Comparison of ENCODE assay signal across 8 cellular contexts in genomic region chr13:33228645-33229445, GRCh38. TPM values are rescaled to one million over a fixed set of nuclear protein-coding genes. Genes with fewer than 3 reads are reported as not detected.
DNase-seq lines count a peak whose midpoint lies in the region; ATAC-seq, FAIRE-seq and TF ChIP-seq lines count a peak whose summit lies in the region.

No MANE protein-coding gene starts in this region.

- TF ChIP-seq RAD21 in IMR-90 (IDR thresholded peaks at IDR 0.05; ENCODE audit: low read length) = peak; percentile 83

- TF ChIP-seq POLR2A in IMR-90 (IDR thresholded peaks at IDR 0.05; ENCODE audit: low read depth, low read length) (0 out of 2 replicates have a peak, but pooled peaks have one; percentile 27), endothelial cell of umbilical vein (IDR thresholded peaks at IDR 0.05; ENCODE audit: low read depth, low read length) (no peak)

- H2AK5ac ChIP-seq in IMR-90 (ENCODE audit: low read depth, low read length) = peak overlapping the region; percentile 98

- peak overlapping the region; percentile 96 for H3K14ac ChIP-seq in IMR-90 (replicated peaks; ENCODE audit: low read depth, low read length)

- H3K27ac ChIP-seq in IMR-90 (ENCODE audit: insufficient read depth, low read length) (peak overlapping the region; percentile 97), RWPE2 (ENCODE audit: poor library complexity, severe bottlenecking) (peak overlapping the region; percentile 99), endothelial cell of umbilical vein (ENCODE audit: insufficient read depth, low read depth, low read length) (peak overlapping the region; percentile 46), muscle layer of duodenum (ENCODE audit: low read length) (peak overlapping the region; percentile 54)

- H2BK120ac ChIP-seq in IMR-90 (ENCODE audit: low read depth, low read length) = peak overlapping the region; percentile 92

- peak overlapping the region; percentile 92 to 93 for H4K8ac ChIP-seq in IMR-90 (ENCODE audit: low read depth in 2 of 2, low read length in 2 of 2)

- peak overlapping the region; percentile 97 for H4K91ac ChIP-seq in IMR-90 (ENCODE audit: insufficient read depth, low read depth, low read length)

- peak overlapping the region; percentile 64 for H3K9ac ChIP-seq in IMR-90 (ENCODE audit: low read depth, low read length)
- peak overlapping the region; percentile 11 for H3K9ac ChIP-seq in endothelial cell of umbilical vein (replicated peaks; ENCODE audit: extremely low read depth, insufficient read depth, low read length)

- peak overlapping the region; percentile 91 for H2BK15ac ChIP-seq in IMR-90 (ENCODE audit: low read depth, low read length)

- DNase-seq in COR-L47 (lab: John Stamatoyannopoulos, UW) (peak; percentile 11), IMR-90 (peak; percentile 83), RWPE2 (ENCODE audit: low spot score) (no peak), endothelial cell of umbilical vein (ENCODE audit: low read depth, low spot score) (peak; percentile 71), GM19240 (ENCODE audit: insufficient read length, low spot score) (no peak), mesenteric fat pad (ENCODE audit: low spot score) (no peak)

- H3K36me3 ChIP-seq in IMR-90 (ENCODE audit: control insufficient read depth, insufficient read depth, low read length) = peaks cover 13% of the 10 kb centered on the region
- peaks cover 38% of the 10 kb centered on the region for H3K36me3 ChIP-seq in RWPE2 (ENCODE audit: low read depth)
- H3K36me3 ChIP-seq in endothelial cell of umbilical vein (ENCODE audit: control insufficient read depth in 2 of 2, extremely low read depth in 1 of 2, insufficient read depth in 2 of 2, low read length in 2 of 2) = peaks cover 0 to 2% of the 10 kb centered on the region in 2 experiments
- peaks cover 0 to 19% of the 10 kb centered on the region in 2 donors for H3K36me3 ChIP-seq in muscle layer of duodenum (ENCODE audit: control insufficient read depth in 1 of 2, insufficient read depth in 2 of 2, low read length in 2 of 2)

- POLR2A ChIA-PET in IMR-90 (lab: Charles Lee; ENCODE audit: unreplicated experiment) = interaction anchor here (1.4 kb wide), 1 partner anchor 56 kb away, joined by 4 read pairs; the partner anchor contains the start of gene STARD13
- POLR2A ChIA-PET in endothelial cell of umbilical vein (lab: Charles Lee) = no interaction called here

- H3K79me2 ChIP-seq in endothelial cell of umbilical vein (ENCODE audit: control insufficient read depth, insufficient read depth, low read length) = peaks cover 82% of the 10 kb centered on the region

- H3K79me1 ChIP-seq in IMR-90 (ENCODE audit: low read depth in 1 of 2, low read length in 2 of 2) = peaks cover 53 to 81% of the 10 kb centered on the region in 2 experiments

- peaks cover 30% of the 10 kb centered on the region for H3K9me1 ChIP-seq in IMR-90 (ENCODE audit: insufficient read depth, low read length)
- H3K9me1 ChIP-seq in endothelial cell of umbilical vein (replicated peaks; ENCODE audit: control insufficient read depth, extremely low read depth, insufficient read depth, low read length) = no peaks in the 10 kb centered on the region

- H3K27me3 ChIP-seq in IMR-90 (ENCODE audit: control insufficient read depth, insufficient read depth, low read length) = no peaks in the 10 kb centered on the region
- H3K27me3 ChIP-seq in RWPE2 (ENCODE audit: insufficient read depth, poor library complexity, severe bottlenecking) = no peaks in the 10 kb centered on the region
- no peaks in the 10 kb centered on the region for H3K27me3 ChIP-seq in endothelial cell of umbilical vein (ENCODE audit: control insufficient read depth in 2 of 2, insufficient read depth in 2 of 2, low read length in 2 of 2)
- H3K27me3 ChIP-seq in muscle layer of duodenum (ENCODE audit: low read depth, low read length) = no peaks in the 10 kb centered on the region

- peak overlapping the region; percentile 77 for H2AK9ac ChIP-seq in IMR-90 (replicated peaks; ENCODE audit: low read depth, low read length, poor library complexity)

- peak overlapping the region; percentile 96 for H3K4ac ChIP-seq in IMR-90 (ENCODE audit: low read depth, low read length)

- peak overlapping the region; percentile 88 for H3K56ac ChIP-seq in IMR-90 (ENCODE audit: extremely low read depth, insufficient read depth, low read length)

- TF ChIP-seq CTCF in IMR-90 (conservative IDR thresholded peaks at IDR 0.05; ENCODE audit: low read depth, low read length) = peak; percentile 82
- peak; percentile 95 for TF ChIP-seq CTCF in RWPE2 (IDR thresholded peaks at IDR 0.05; ENCODE audit: poor library complexity, severe bottlenecking)
- TF ChIP-seq CTCF in endothelial cell of umbilical vein (IDR thresholded peaks at IDR 0.05; ENCODE audit: extremely low read depth in 1 of 2, insufficient read depth in 1 of 2, low read depth in 1 of 2, low read length in 2 of 2) = peak; percentile 65 to 70

- CTCF ChIA-PET in IMR-90 (lab: Yijun Ruan, JAX) (interaction anchor here (1.0 to 1.9 kb wide), 2 partner anchors 15 to 308 kb away, joined by 3 to 5 read pairs; no protein-coding TSS in a partner anchor), endothelial cell of umbilical vein (lab: Charles Lee) (interaction anchor here (0.6 to 6.8 kb wide), 33 partner anchors 8 to 314 kb away, joined by 3 to 47 read pairs (median 4); partner anchors contain the start of gene STARD13)

- peak overlapping the region; percentile 96 for H4K5ac ChIP-seq in IMR-90 (ENCODE audit: low read depth, low read length)

- H3K4me3 ChIP-seq in IMR-90 (ENCODE audit: insufficient read depth, low read depth, low read length) = peak overlapping the region; percentile 2; the same call in 1 of the 2 replicates
- H3K4me3 ChIP-seq in RWPE2 (ENCODE audit: severe bottlenecking) = no peak overlapping the region
- H3K4me3 ChIP-seq in endothelial cell of umbilical vein (replicated peaks in 1 of 3; ENCODE audit: insufficient read depth in 1 of 3, low read depth in 1 of 3, low read length in 3 of 3) = no peak overlapping the region
- H3K4me3 ChIP-seq in muscle layer of duodenum (ENCODE audit: low read depth in 1 of 2, low read length in 2 of 2) = no peak overlapping the region

- peak overlapping the region; percentile 89 for H2BK20ac ChIP-seq in IMR-90 (ENCODE audit: low read depth, low read length)

- peak overlapping the region; percentile 90 for H3K18ac ChIP-seq in IMR-90 (ENCODE audit: low read depth, low read length)

- H4K20me1 ChIP-seq in IMR-90 (ENCODE audit: insufficient read depth, low read length) (peaks cover 6% of the 10 kb centered on the region; the same call in 1 of the 2 replicates), endothelial cell of umbilical vein (replicated peaks; ENCODE audit: control insufficient read depth, extremely low read depth, insufficient read depth, low read length) (no peaks in the 10 kb centered on the region)

- peak overlapping the region; percentile 93 for H3K23ac ChIP-seq in IMR-90 (ENCODE audit: low read depth, low read length)

- H3K4me1 ChIP-seq in IMR-90 (ENCODE audit: control insufficient read depth, insufficient read depth, low read length) (peaks cover 29% of the 10 kb centered on the region), RWPE2 (ENCODE audit: insufficient read depth, poor library complexity, severe bottlenecking) (peaks cover 40% of the 10 kb centered on the region), endothelial cell of umbilical vein (ENCODE audit: control insufficient read depth, extremely low read depth, insufficient read depth, low read length) (peaks cover 31% of the 10 kb centered on the region), muscle layer of duodenum (ENCODE audit: control insufficient read depth in 1 of 2, insufficient read depth in 2 of 2, low read length in 2 of 2) (peaks cover 23 to 51% of the 10 kb centered on the region in 2 donors)

- ATAC-seq in GM19023 (IDR thresholded peaks at IDR 0.05; ENCODE audit: unreplicated experiment) = peak; percentile 70
- ATAC-seq in IMR-90 (ENCODE audit: low read depth) = peak; percentile 46
- 0 out of 3 replicates have a peak, but pooled peaks have one; percentile 29 for ATAC-seq in RWPE2 (ENCODE audit: low read depth)

- H3K4me2 ChIP-seq in IMR-90 (ENCODE audit: low read depth, low read length) = peak overlapping the region; percentile 69
- peak overlapping the region; percentile 11 for H3K4me2 ChIP-seq in endothelial cell of umbilical vein (ENCODE audit: insufficient read depth, low read length)

- H2BK5ac ChIP-seq in IMR-90 (ENCODE audit: low read depth, low read length, poor library complexity, severe bottlenecking) = peak overlapping the region; percentile 98

- H3K9me3 ChIP-seq in IMR-90 (ENCODE audit: control insufficient read depth, insufficient read depth, low read length) = peaks cover 5% of the 10 kb centered on the region
- peaks cover 4% of the 10 kb centered on the region for H3K9me3 ChIP-seq in RWPE2 (ENCODE audit: severe bottlenecking)
- peaks cover 3% of the 10 kb centered on the region for H3K9me3 ChIP-seq in endothelial cell of umbilical vein (replicated peaks; ENCODE audit: control insufficient read depth, insufficient read depth, low read length)
- H3K9me3 ChIP-seq in muscle layer of duodenum (ENCODE audit: control insufficient read depth in 1 of 2, low read length in 2 of 2) = no peaks in the 10 kb centered on the region

- intact Hi-C loops in IMR-90 (cut with micrococcal nuclease) (loop anchor here (1.0 to 5.0 kb wide), 5 partner anchors 54 to 493 kb away; no protein-coding TSS in a partner anchor), endothelial cell of umbilical vein (cut with micrococcal nuclease) (loop anchor here (1.0 to 5.0 kb wide), 7 partner anchors 56 to 642 kb away; partner anchors contain the start of genes PDS5B and STARD13)

- no TSS peak for BruUV-seq in IMR-90 (replicated peaks; lab: Mats Ljungman, UMichigan)
- BruUV-seq in endothelial cell of umbilical vein (replicated peaks; lab: Mats Ljungman, UMichigan) = no TSS peak

- dilution Hi-C loops in IMR-90 (cut with HindIII; ENCODE audit: low sequenced_read_pairs, unreplicated experiment) (no loop called here), endothelial cell of umbilical vein (cut with MboI; ENCODE audit: extremely low pct_ligation_motif_present, low sequenced_read_pairs) (no loop called here)

- in situ Hi-C loops in IMR-90 (cut with MboI; ENCODE audit: low sequenced_read_pairs) = no loop called here

- 44% methylated on average over 4 of the region's 12 CpGs; no CpG with 5 or more reads in 1 of the 2 experiments for WGBS in IMR-90 (ENCODE audit: extremely low coverage in 2 of 2, insufficient read length in 1 of 2), 2 experiments

- peak; percentile 53 for FAIRE-seq in endothelial cell of umbilical vein (lab: Jason Lieb, UNC)

- no peak overlapping the region for H2AFZ ChIP-seq in IMR-90 (replicated peaks; ENCODE audit: low read length, poor library complexity)
- H2AFZ ChIP-seq in endothelial cell of umbilical vein (ENCODE audit: low read depth, low read length) = no peak overlapping the region

RNA-seq across cellular contexts. Expression of gene STARD13, which starts 56.7 kb away (rescaled TPM):
- 46.6 and 46.9 TPM in 2 replicates for total RNA-seq in IMR-90 (2012; rRNA removed)
- 23.6 and 27.0 TPM in 2 replicates for polyA plus RNA-seq in IMR-90 (2012; rRNA removed)
- 11.8 and 14.7 TPM in 2 replicates for polyA plus RNA-seq in IMR-90 (2012; cell fraction: cytosol; rRNA removed)
- 43.0 and 67.3 TPM in 2 replicates for polyA plus RNA-seq in IMR-90 (2012; cell fraction: nucleus; rRNA removed; ENCODE audit: low replicate concordance)
- total RNA-seq in endothelial cell of umbilical vein = 41.1 and 47.7 TPM in 2 replicates
- polyA plus RNA-seq in endothelial cell of umbilical vein = 8.0 and 11.0 TPM in 2 replicates
- polyA plus RNA-seq in endothelial cell of umbilical vein (2011; cell fraction: cytosol; rRNA removed) = 13.2 and 15.3 TPM in 2 replicates
- polyA plus RNA-seq in endothelial cell of umbilical vein (2011; cell fraction: nucleus; rRNA removed) = 59.5 and 61.4 TPM in 2 replicates
- polyA plus RNA-seq in endothelial cell of umbilical vein (2012) = 22.6 and 22.8 TPM in 2 replicates
- 107 and 123 TPM in 2 replicates for polyA minus RNA-seq in endothelial cell of umbilical vein
- polyA minus RNA-seq in endothelial cell of umbilical vein (2011; cell fraction: cytosol; rRNA and poly(A)+ RNA removed) = 2.3 TPM
- 324 and 411 TPM in 2 replicates for polyA minus RNA-seq in endothelial cell of umbilical vein (2011; cell fraction: nucleus; rRNA and poly(A)+ RNA removed)
- 59.2 TPM for total RNA-seq in mesenteric fat pad

Comparison
In these comparisons a context has a peak if more than half of its experiments do, and no peak if none do; other contexts are left out.
1. DNase-seq: peak in COR-L47 (single experiment), IMR-90 (single experiment) and endothelial cell of umbilical vein (single experiment); none in RWPE2 (single experiment), GM19240 (single experiment) and mesenteric fat pad (single experiment).
2. H3K27ac ChIP-seq: peak in every context shown above with its lines; median percentile 99 in RWPE2; 97 in IMR-90; 54 in muscle layer of duodenum; 46 in endothelial cell of umbilical vein.
3. Peak in every context shown above with its lines, with median percentiles within 50 percentile points of each other: ATAC-seq and CTCF ChIP-seq.